12 cellular contexts compared by ENCODE assay signal in the genomic region with DNA sequence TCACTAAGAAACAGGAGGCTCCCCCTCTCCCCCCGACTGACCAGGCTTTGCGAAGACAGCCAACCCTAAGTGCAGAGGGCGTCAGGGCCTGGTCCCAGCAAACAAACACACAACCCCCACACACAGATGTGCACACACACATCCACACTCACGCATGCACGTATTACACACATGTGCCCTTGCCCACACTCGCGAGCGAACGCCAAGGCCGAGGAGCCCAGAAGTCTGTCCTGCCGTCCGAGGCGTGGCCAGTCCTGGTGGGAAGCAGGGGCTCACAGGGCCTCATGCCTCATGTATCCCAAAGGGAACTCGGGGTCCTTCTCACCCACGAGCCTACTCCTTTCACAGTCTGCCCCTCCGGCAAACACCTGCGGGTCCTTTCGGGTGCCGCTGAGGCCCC. TPM values are rescaled to one million over a fixed set of nuclear protein-coding genes. Genes with fewer than 3 reads are reported as not detected.
A peak's percentile ranks its signal among the peaks of the same experiment; 100 is the strongest.
DNase-seq lines count a peak whose midpoint lies in the region; ATAC-seq and TF ChIP-seq lines count a peak whose summit lies in the region.
"Had no signal": no experiment of that assay in that cellular context is flagged by ENCODE, and none has a peak within 500 bp of the region (broad histone marks: within the 10 kb centered on the region; RNA-seq: fewer than 3 reads in every experiment).

No MANE protein-coding gene starts in this region.

- H3K4me2 ChIP-seq in BLaER1 treated with 17β-estradiol and CSF1 and Interleukin-3, amounts not matched to agents 10 nM and 100 nM, result peak overlapping the region; percentile 83 to 95 (median 93)

- peaks cover 56 to 84% (median 77%) of the 10 kb centered on the region in 11 experiments for H4K20me1 ChIP-seq in BLaER1 treated with 17β-estradiol and CSF1 and Interleukin-3, amounts not matched to agents 10 nM and 100 nM

- peaks cover 37 to 46% (median 44%) of the 10 kb centered on the region in 10 experiments for H3K4me1 ChIP-seq in BLaER1 treated with 17β-estradiol and CSF1 and Interleukin-3, amounts not matched to agents 10 nM and 100 nM
- H3K4me1 ChIP-seq in HAP-1 (peaks cover 3% of the 10 kb centered on the region; the same call in 1 of the 2 replicates), prostate gland (replicated peaks) (peaks cover 15% of the 10 kb centered on the region)

- H3K36me3 Mint-ChIP-seq in activated naive CD8-positive, alpha-beta T cell treated with anti-CD3 and anti-CD28 coated beads, Interleukin-2, amount 10 ng/mL, durations not matched to agents 7 days and 5 days, result peaks cover 15% of the 10 kb centered on the region
- H3K36me3 Mint-ChIP-seq in natural killer cell treated with Interleukin-12 subunit alpha and Interleukin-12 subunit beta and Interleukin-15 and Interleukin-18, amount 100 ng/mL, for 72 hours, result peaks cover 23% of the 10 kb centered on the region

- H3K27ac ChIP-seq in BLaER1 treated with 17β-estradiol and CSF1 and Interleukin-3, amounts not matched to agents 10 nM and 100 nM, result no peak overlapping the region; a peak in 1 of 22 replicates
- H3K27ac ChIP-seq in prostate gland, result no peak overlapping the region

- intact Hi-C loops in prostate gland (cut with DNase I), result no loop called here

- no peak for TF ChIP-seq POLR2A in prostate gland (IDR thresholded peaks at IDR 0.05)

- peaks cover 52 to 68% (median 62%) of the 10 kb centered on the region in 11 experiments for H3K36me3 ChIP-seq in BLaER1 treated with 17β-estradiol and CSF1 and Interleukin-3, amounts not matched to agents 10 nM and 100 nM
- H3K36me3 ChIP-seq in HAP-1 (replicated peaks) (peaks cover 34% of the 10 kb centered on the region), prostate gland (peaks cover 5 to 10% of the 10 kb centered on the region in 2 donors)

- peak overlapping the region in 7 of 10 experiments; percentile 77 to 99 (median 89); a peak in 10 of 20 replicates for H3K4me3 ChIP-seq in BLaER1 treated with 17β-estradiol and CSF1 and Interleukin-3, amounts not matched to agents 10 nM and 100 nM
- 0 out of 2 replicates have a peak overlapping the region, but pooled peaks have one; percentile 3 for H3K4me3 ChIP-seq in HAP-1
- no peak overlapping the region for H3K4me3 ChIP-seq in prostate gland
- H3K4me3 ChIP-seq: mucosa of descending colon had no signal

- H3K27me3 ChIP-seq in BLaER1 treated with 17β-estradiol and CSF1 and Interleukin-3, amounts not matched to agents 10 nM and 100 nM, result no peaks in the 10 kb centered on the region
- H3K27me3 ChIP-seq in HAP-1 (ENCODE audit: low read depth), result no peaks in the 10 kb centered on the region
- H3K27me3 ChIP-seq in prostate gland (replicated peaks; ENCODE audit: insufficient read depth), result no peaks in the 10 kb centered on the region

- no peak overlapping the region for H3K27ac Mint-ChIP-seq in activated naive CD8-positive, alpha-beta T cell treated with anti-CD3 and anti-CD28 coated beads, Interleukin-2, amount 10 ng/mL, durations not matched to agents 7 days and 5 days
- peak overlapping the region; percentile 90 to 95 for H3K27ac Mint-ChIP-seq in natural killer cell treated with Interleukin-12 subunit alpha and Interleukin-12 subunit beta and Interleukin-15 and Interleukin-18, amount 100 ng/mL, for 72 hours

- H3K4me1 Mint-ChIP-seq in activated naive CD8-positive, alpha-beta T cell treated with anti-CD3 and anti-CD28 coated beads, Interleukin-2, amount 10 ng/mL, durations not matched to agents 7 days and 5 days, result peaks cover 25% of the 10 kb centered on the region
- peaks cover 31% of the 10 kb centered on the region in 2 donors for H3K4me1 Mint-ChIP-seq in natural killer cell treated with Interleukin-12 subunit alpha and Interleukin-12 subunit beta and Interleukin-15 and Interleukin-18, amount 100 ng/mL, for 72 hours (ENCODE audit: low read depth in 2 of 2)

- no peaks in the 10 kb centered on the region for H3K27me3 Mint-ChIP-seq in activated naive CD8-positive, alpha-beta T cell treated with anti-CD3 and anti-CD28 coated beads, Interleukin-2, amount 10 ng/mL, durations not matched to agents 7 days and 5 days
- H3K27me3 Mint-ChIP-seq in natural killer cell treated with Interleukin-12 subunit alpha and Interleukin-12 subunit beta and Interleukin-15 and Interleukin-18, amount 100 ng/mL, for 72 hours, result no peaks in the 10 kb centered on the region

- H3K4me3 Mint-ChIP-seq in activated naive CD8-positive, alpha-beta T cell treated with anti-CD3 and anti-CD28 coated beads, Interleukin-2, amount 10 ng/mL, durations not matched to agents 7 days and 5 days, result peak overlapping the region; percentile 20
- H3K4me3 Mint-ChIP-seq in natural killer cell treated with Interleukin-12 subunit alpha and Interleukin-12 subunit beta and Interleukin-15 and Interleukin-18, amount 100 ng/mL, for 72 hours, result peak overlapping the region; percentile 98

- 93% methylated on average over 19 of the region's 19 CpGs for WGBS in prostate gland

- H3K9ac ChIP-seq in BLaER1 treated with 17β-estradiol and CSF1 and Interleukin-3, amounts not matched to agents 10 nM and 100 nM, result peak overlapping the region; percentile 92 to 100 (median 96); a peak in 16 of 22 replicates

- in situ Hi-C loops in HAP-1 (cut with MboI; ENCODE audit: low sequenced_read_pairs), result no loop called here

- POLR2A ChIA-PET in activated naive CD8-positive, alpha-beta T cell treated with anti-CD3 and anti-CD28 coated beads, Interleukin-2, amount 10 ng/mL, durations not matched to agents 7 days and 5 days (lab: Charles Lee), result interaction anchor here (0.6 to 1.0 kb wide), 3 partner anchors 17 to 100 kb away, joined by 3 read pairs; no protein-coding TSS in a partner anchor

- no peaks in the 10 kb centered on the region for H3K9me3 ChIP-seq in BLaER1 treated with 17β-estradiol and CSF1 and Interleukin-3, amounts not matched to agents 10 nM and 100 nM (replicated peaks in 1 of 11)
- H3K9me3 ChIP-seq in HAP-1 (no peaks in the 10 kb centered on the region), prostate gland (no peaks in the 10 kb centered on the region)
- H3K9me3 ChIP-seq: mucosa of descending colon had no signal

- no peaks in the 10 kb centered on the region for H3K9me3 Mint-ChIP-seq in activated naive CD8-positive, alpha-beta T cell treated with anti-CD3 and anti-CD28 coated beads, Interleukin-2, amount 10 ng/mL, durations not matched to agents 7 days and 5 days
- H3K9me3 Mint-ChIP-seq in natural killer cell treated with Interleukin-12 subunit alpha and Interleukin-12 subunit beta and Interleukin-15 and Interleukin-18, amount 100 ng/mL, for 72 hours, result no peaks in the 10 kb centered on the region

- no peak for ATAC-seq in activated naive CD8-positive, alpha-beta T cell treated with anti-CD3 and anti-CD28 coated beads, Interleukin-2, amount 10 ng/mL, durations not matched to agents 7 days and 5 days (ENCODE audit: low read depth)
- no peak for ATAC-seq in natural killer cell treated with Interleukin-12 subunit alpha and Interleukin-12 subunit beta and Interleukin-15 and Interleukin-18, amount 100 ng/mL, for 72 hours
- ATAC-seq: mucosa of descending colon had no signal

- TF ChIP-seq CTCF in prostate gland (IDR thresholded peaks at IDR 0.05), result no peak

- no peak for DNase-seq in HAP-1 (ENCODE audit: low spot score in 2 of 2)
- DNase-seq in activated naive CD8-positive, alpha-beta T cell treated with anti-CD3 and anti-CD28 coated beads, Interleukin-2, amount 10 ng/mL, durations not matched to agents 7 days and 5 days, result no peak
- DNase-seq in natural killer cell treated with Interleukin-12 subunit alpha and Interleukin-12 subunit beta and Interleukin-15 and Interleukin-18, amount 100 ng/mL, for 72 hours (ENCODE audit: low spot score), result no peak
- DNase-seq in prostate gland (ENCODE audit: low spot score), result no peak
- no peak for DNase-seq in NCI-H774 (lab: John Stamatoyannopoulos, UW)
- DNase-seq in cerebellar cortex (ENCODE audit: low spot score), result no peak
- DNase-seq in globus pallidus (ENCODE audit: low spot score), result no peak
- DNase-seq: DMS79 treated with DMSO at 0.1 percent for 48 hours, NCI-H2029, OCI-M1 had no signal

RNA-seq across cellular contexts. Expression of gene SDF4, which starts 2.0 kb away (rescaled TPM):
- 100 to 1,000 TPM in 1 of 2 experiments, 10 to 100 TPM in 1; 99.1 to 103 TPM for total RNA-seq in activated naive CD8-positive, alpha-beta T cell treated with anti-CD3 and anti-CD28 coated beads, Interleukin-2, amount 10 ng/mL, durations not matched to agents 7 days and 5 days
- 100 to 1,000 TPM; 243 to 251 TPM for total RNA-seq in natural killer cell treated with Interleukin-12 subunit alpha and Interleukin-12 subunit beta and Interleukin-15 and Interleukin-18, amount 100 ng/mL, for 72 hours
- total RNA-seq in prostate gland, result 100 to 1,000 TPM; 177 to 185 TPM

RNA-seq across cellular contexts. Expression of gene B3GALT6, which starts 2.3 kb away (rescaled TPM):
- 10 to 100 TPM; 19.1 to 19.6 TPM for total RNA-seq in activated naive CD8-positive, alpha-beta T cell treated with anti-CD3 and anti-CD28 coated beads, Interleukin-2, amount 10 ng/mL, durations not matched to agents 7 days and 5 days
- total RNA-seq in natural killer cell treated with Interleukin-12 subunit alpha and Interleukin-12 subunit beta and Interleukin-15 and Interleukin-18, amount 100 ng/mL, for 72 hours, result 10 to 100 TPM; 23.8 to 28.1 TPM
- total RNA-seq in prostate gland, result 10 to 100 TPM; 29.6 to 41.5 TPM

RNA-seq across cellular contexts. Expression of gene TNFRSF4, which starts 15.8 kb away (rescaled TPM):
- 1 to 10 TPM; 2.4 to 3.1 TPM for total RNA-seq in activated naive CD8-positive, alpha-beta T cell treated with anti-CD3 and anti-CD28 coated beads, Interleukin-2, amount 10 ng/mL, durations not matched to agents 7 days and 5 days
- 100 to 1,000 TPM in 1 of 2 donors, 10 to 100 TPM in 1; 56.8 to 305 TPM for total RNA-seq in natural killer cell treated with Interleukin-12 subunit alpha and Interleukin-12 subunit beta and Interleukin-15 and Interleukin-18, amount 100 ng/mL, for 72 hours
- 1 to 10 TPM in 1 of 2 donors, under 1 TPM in 1; 0.50 to 3.0 TPM for total RNA-seq in prostate gland

RNA-seq across cellular contexts. Expression of gene C1QTNF12, which starts 16.8 kb away (rescaled TPM):
- total RNA-seq in activated naive CD8-positive, alpha-beta T cell treated with anti-CD3 and anti-CD28 coated beads, Interleukin-2, amount 10 ng/mL, durations not matched to agents 7 days and 5 days, result 1 to 10 TPM; 2.2 to 4.4 TPM
- 1 to 10 TPM; 5.2 to 5.6 TPM for total RNA-seq in natural killer cell treated with Interleukin-12 subunit alpha and Interleukin-12 subunit beta and Interleukin-15 and Interleukin-18, amount 100 ng/mL, for 72 hours
- 1 to 10 TPM in 1 of 2 donors, not detected in 1; 3.4 TPM for total RNA-seq in prostate gland

RNA-seq across cellular contexts. Expression of gene TNFRSF18, which starts 23.4 kb away (rescaled TPM):
- 10 to 100 TPM; 11.4 to 15.0 TPM for total RNA-seq in activated naive CD8-positive, alpha-beta T cell treated with anti-CD3 and anti-CD28 coated beads, Interleukin-2, amount 10 ng/mL, durations not matched to agents 7 days and 5 days
- 100 to 1,000 TPM; 295 to 591 TPM for total RNA-seq in natural killer cell treated with Interleukin-12 subunit alpha and Interleukin-12 subunit beta and Interleukin-15 and Interleukin-18, amount 100 ng/mL, for 72 hours
- total RNA-seq in prostate gland, result 1 to 10 TPM; 3.1 to 3.5 TPM

Comparison
In these comparisons a context has a peak if more than half of its experiments do, and no peak if none do; other contexts are left out.
1. H3K4me3 ChIP-seq: peak in BLaER1 treated with 17β-estradiol and CSF1 and Interleukin-3, amounts not matched to agents 10 nM and 100 nM (7 of 10) and HAP-1 (single experiment); none in prostate gland (0 of 2).
2. RNA of gene TNFRSF4, which starts 15.8 kb away (total RNA-seq): 56.8 to 305 TPM in natural killer cell treated with Interleukin-12 subunit alpha and Interleukin-12 subunit beta and Interleukin-15 and Interleukin-18, amount 100 ng/mL, for 72 hours; 2.4 to 3.1 TPM in activated naive CD8-positive, alpha-beta T cell treated with anti-CD3 and anti-CD28 coated beads, Interleukin-2, amount 10 ng/mL, durations not matched to agents 7 days and 5 days and 0.50 to 3.0 TPM in prostate gland; every median in the first group is over 10 times any median in the second.